Comparison of ENCODE assay signal across 9 cellular contexts in genomic region chr14:64347748-64348147, GRCh38. TPM values are rescaled to one million over a fixed set of nuclear protein-coding genes. Genes with fewer than 3 reads are reported as not detected.
"Had no signal": no experiment of that assay in that cellular context is flagged by ENCODE, and none has a peak within 500 bp of the region (broad histone marks: within the 10 kb centered on the region; RNA-seq: fewer than 3 reads in every experiment).

No MANE protein-coding gene starts in this region.

- H2AFZ ChIP-seq: GM23248 had no signal

- H3K9ac ChIP-seq: GM23248 had no signal

- DNase-seq: GM23248, GOT3, H9, HCEC 1CT, Kasumi-1, KG1 had no signal

- H3K27ac ChIP-seq: GM23248, HL-60 had no signal

- FAIRE-seq: H54 had no signal

- H3K4me3 ChIP-seq: GM23248 had no signal

RNA-seq across cellular contexts. Expression of gene ESR2, which starts 53.6 kb away (rescaled TPM):
- total RNA-seq: GM23248, HT1080 had no signal
- polyA plus RNA-seq: GM23248 had no signal
